Comparison of ENCODE assay signal across 8 cellular contexts in genomic region chr2:112584134-112584890, GRCh38. TPM values are rescaled to one million over a fixed set of nuclear protein-coding genes. Genes with fewer than 3 reads are reported as not detected.
DNase-seq lines count a peak whose midpoint lies in the region; ATAC-seq and TF ChIP-seq lines count a peak whose summit lies in the region.

Gene CHCHD5 (plus strand): TSS chr2:112584609. CDS start chr2:112584648, 39 bp downstream.

- WGBS in spleen, 5 donors = 1 to 2% (median 1%) methylated on average over 50 to 54 of the region's 54 CpGs

- H3K36me3 ChIP-seq in spleen = peaks cover 0 to 33% (median 9%) of the 10 kb centered on the region in 6 donors

- TF ChIP-seq POLR2A in GM18951 (IDR thresholded peaks at IDR 0.05; ENCODE audit: extremely low read depth, insufficient read depth, insufficient read length) (peak; percentile 82), spleen (IDR thresholded peaks at IDR 0.05) (peak in 1 of 3 donors; percentile 14)

- DNase-seq in AG08395 (ENCODE audit: low spot score) (peak; percentile 94), NCI-H345 treated with DMSO at 0.1 percent for 48 hours (lab: John Stamatoyannopoulos, UW; ENCODE audit: unreplicated experiment) (peak; percentile 81), inferior parietal cortex (ENCODE audit: extremely low spot score) (peak; percentile 98), spleen (peak; percentile 97)
- peak; percentile 90 for DNase-seq in activated CD4-positive, CD25-positive, alpha-beta regulatory T cell treated with anti-CD3 and anti-CD28 coated beads, Interleukin-2, amount 50 U/mL, for 16 hours (ENCODE audit: low read depth, low spot score)
- peak; percentile 96 for DNase-seq in central memory CD4-positive, alpha-beta T cell

- intact Hi-C loops in spleen (cut with DNase I; ENCODE audit: low total_unique reads) = loop anchor here (10.0 kb wide), 1 partner anchor 100 kb away; the partner anchor contains the start of gene TTL

- in situ Hi-C loops in GM18951 (cut with MboI; ENCODE audit: low sequenced_read_pairs, unreplicated experiment) = no loop called here

- no peaks in the 10 kb centered on the region for H3K27me3 ChIP-seq in spleen (replicated peaks in 1 of 7)

- peak; percentile 91 for ATAC-seq in HG03175 (IDR thresholded peaks at IDR 0.05; ENCODE audit: unreplicated experiment)

- TF ChIP-seq CTCF in spleen (IDR thresholded peaks at IDR 0.05 in 8 of 11, conservative IDR thresholded peaks at IDR 0.05 in 3 of 11) = peak in 6 of 11 experiments; percentile 29 to 55 (median 39)

- H3K4me1 ChIP-seq in spleen = peaks cover 9 to 54% (median 31%) of the 10 kb centered on the region in 6 donors

- no peaks in the 10 kb centered on the region for H3K9me3 ChIP-seq in spleen

- peak within 1 kb of the TSS; percentile 38 to 85 (median 56) for H3K4me3 ChIP-seq in spleen

- peak within 1 kb of the TSS; percentile 90 to 97 (median 96) for H3K27ac ChIP-seq in spleen

RNA-seq across cellular contexts. Expression of gene CHCHD5, which starts in this region (rescaled TPM):
- 10 to 100 TPM; 11.9 to 22.4 (median 16.1) TPM for total RNA-seq in spleen
- polyA plus RNA-seq in spleen = 10 to 100 TPM; 21.5 to 34.8 (median 31.9) TPM

Comparison
In these comparisons a context has a peak if more than half of its experiments do, and no peak if none do; other contexts are left out.
1. Peak in every context shown above with its lines: DNase-seq, ATAC-seq, H3K4me3 ChIP-seq and H3K27ac ChIP-seq.